ENCODE assay signal across 9 cellular contexts in the genomic region with DNA sequence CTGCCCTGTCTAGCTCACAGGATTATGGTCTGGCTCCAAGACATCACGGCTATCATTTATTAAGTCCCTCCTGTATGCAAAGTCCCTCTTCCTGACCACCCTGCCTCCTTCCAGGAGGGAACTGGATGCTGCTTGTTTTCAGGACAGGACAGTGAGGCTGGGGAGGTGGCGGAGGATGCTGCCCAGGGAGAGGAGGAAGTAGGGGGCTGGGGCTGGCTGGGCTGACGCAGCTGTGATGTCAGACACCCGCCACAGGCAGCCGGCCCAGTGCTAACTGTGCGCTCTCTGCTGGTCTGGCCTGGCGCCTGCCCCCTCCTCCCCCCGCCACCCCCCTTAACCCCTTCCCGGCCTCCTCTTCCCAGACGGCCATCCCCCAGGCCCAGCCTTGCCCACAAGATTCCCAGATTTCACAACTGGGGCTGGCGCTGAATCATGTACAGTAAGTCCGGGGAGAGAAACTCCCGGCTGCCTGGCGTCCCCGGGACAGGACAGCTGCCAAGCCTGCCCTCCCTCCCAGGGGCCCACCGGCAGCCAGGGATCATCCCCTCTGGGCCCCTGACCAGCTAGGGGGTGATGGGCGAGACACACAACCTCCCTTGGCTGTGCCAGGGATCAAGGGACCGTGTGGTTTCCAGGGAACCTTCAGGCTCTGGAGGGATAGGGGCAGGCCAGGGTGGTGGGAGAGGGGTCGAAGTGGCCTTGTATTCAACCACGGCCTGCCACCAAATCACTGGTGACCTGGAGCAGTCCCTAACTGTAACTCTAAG.
DNase-seq lines count a peak whose midpoint lies in the region; ATAC-seq and FAIRE-seq lines count a peak whose summit lies in the region.
"Had no signal": no experiment of that assay in that cellular context is flagged by ENCODE, and none has a peak within 500 bp of the region (broad histone marks: within the 10 kb centered on the region; RNA-seq: fewer than 3 reads in every experiment).

No MANE protein-coding gene starts in this region.

- peak overlapping the region; percentile 79 for H3K9ac ChIP-seq in GM23248

- H3K36me3 ChIP-seq in GM23248 (ENCODE audit: low read depth) (no peaks in the 10 kb centered on the region), SJCRH30 (no peaks in the 10 kb centered on the region), small intestine (ENCODE audit: control insufficient read depth in 2 of 2, insufficient read depth in 2 of 2, low read length in 2 of 2) (no peaks in the 10 kb centered on the region)

- WGBS in GM23248 (ENCODE audit: low coverage in 1 of 2, low lambda C conversion rate in 2 of 2, missing lambda C conversion rate in 2 of 2), 2 experiments, result 2 to 3% methylated on average over 13 to 20 of the region's 20 CpGs
- WGBS in small intestine, 3 donors, result 46 to 67% (median 56%) methylated on average over 14 to 20 of the region's 20 CpGs

- H3K27me3 Mint-ChIP-seq in activated naive CD4-positive, alpha-beta T cell treated with anti-CD3 and anti-CD28 coated beads, Interleukin-2, amount 10 ng/mL, durations not matched to agents 7 days and 5 days, result peaks cover 24% of the 10 kb centered on the region

- no peak overlapping the region for H3K4me3 Mint-ChIP-seq in activated naive CD4-positive, alpha-beta T cell treated with anti-CD3 and anti-CD28 coated beads, Interleukin-2, amount 10 ng/mL, durations not matched to agents 7 days and 5 days
- H3K4me3 Mint-ChIP-seq: neural crest cell had no signal

- no peaks in the 10 kb centered on the region for H3K4me1 Mint-ChIP-seq in activated naive CD4-positive, alpha-beta T cell treated with anti-CD3 and anti-CD28 coated beads, Interleukin-2, amount 10 ng/mL, durations not matched to agents 7 days and 5 days

- peaks cover 60% of the 10 kb centered on the region for H3K4me1 ChIP-seq in GM23248 (ENCODE audit: insufficient read depth)
- peaks cover 49% of the 10 kb centered on the region for H3K4me1 ChIP-seq in SJCRH30
- peaks cover 8 to 12% of the 10 kb centered on the region in 2 donors for H3K4me1 ChIP-seq in small intestine (ENCODE audit: control insufficient read depth in 2 of 2, insufficient read depth in 1 of 2, low read depth in 1 of 2, low read length in 1 of 2)

- H2AFZ ChIP-seq in GM23248, result peak overlapping the region; percentile 40; the same call in 1 of the 2 replicates

- H4K20me1 ChIP-seq in GM23248 (ENCODE audit: insufficient read depth), result no peaks in the 10 kb centered on the region

- H3K9me3 Mint-ChIP-seq in activated naive CD4-positive, alpha-beta T cell treated with anti-CD3 and anti-CD28 coated beads, Interleukin-2, amount 10 ng/mL, durations not matched to agents 7 days and 5 days, result no peaks in the 10 kb centered on the region
- H3K9me3 Mint-ChIP-seq: neural crest cell had no signal

- H3K27ac ChIP-seq in GM23248 (peak overlapping the region; percentile 92), SJCRH30 (peak overlapping the region; percentile 69), small intestine (ENCODE audit: low read depth in 1 of 2, low read length in 1 of 2) (peak overlapping the region in 1 of 2 donors; percentile 86)

- in situ Hi-C loops in GM23248 (cut with MboI), result no loop called here

- ATAC-seq in GM19035 (IDR thresholded peaks at IDR 0.05; ENCODE audit: unreplicated experiment), result no peak
- no peak for ATAC-seq in HG03097 (IDR thresholded peaks at IDR 0.05; ENCODE audit: low FRiP score, unreplicated experiment)

- H3F3A ChIP-seq in GM23248 (ENCODE audit: insufficient read depth), result peaks cover 46% of the 10 kb centered on the region

- H3K4me2 ChIP-seq in GM23248 (ENCODE audit: unreplicated experiment), result peak overlapping the region; percentile 59

- H3K27me3 ChIP-seq in GM23248 (replicated peaks; ENCODE audit: insufficient read depth) (no peaks in the 10 kb centered on the region), SJCRH30 (no peaks in the 10 kb centered on the region), small intestine (ENCODE audit: control insufficient read depth in 2 of 2, insufficient read depth in 2 of 2, low read length in 2 of 2) (no peaks in the 10 kb centered on the region)

- CTCF ChIA-PET in activated naive CD4-positive, alpha-beta T cell treated with anti-CD3 and anti-CD28 coated beads, Interleukin-2, amount 10 ng/mL, durations not matched to agents 7 days and 5 days (lab: Charles Lee), result no interaction called here

- H3K36me3 Mint-ChIP-seq in activated naive CD4-positive, alpha-beta T cell treated with anti-CD3 and anti-CD28 coated beads, Interleukin-2, amount 10 ng/mL, durations not matched to agents 7 days and 5 days, result no peaks in the 10 kb centered on the region

- H3K79me2 ChIP-seq in GM23248 (ENCODE audit: insufficient read depth), result no peaks in the 10 kb centered on the region

- H3K4me3 ChIP-seq in GM23248 (peak overlapping the region; percentile 27), SJCRH30 (peak overlapping the region; percentile 36), small intestine (ENCODE audit: low read depth in 1 of 2, low read length in 2 of 2) (no peak overlapping the region)

- FAIRE-seq in small intestine (lab: Jason Lieb, UNC), result no peak

- no peaks in the 10 kb centered on the region for H3K9me3 ChIP-seq in GM23248 (ENCODE audit: low read depth)
- H3K9me3 ChIP-seq in SJCRH30 (replicated peaks), result no peaks in the 10 kb centered on the region
- H3K9me3 ChIP-seq in small intestine (ENCODE audit: control insufficient read depth, low read depth), result no peaks in the 10 kb centered on the region

- peak; percentile 97 for DNase-seq in GM23248
- DNase-seq in SJCRH30, result peak; percentile 98
- DNase-seq in fibroblast of gingiva (ENCODE audit: low read depth), result peak; percentile 99
- DNase-seq in myocyte (ENCODE audit: low read depth), result peak; percentile 97
- DNase-seq in activated naive CD4-positive, alpha-beta T cell treated with anti-CD3 and anti-CD28 coated beads, Interleukin-2, amount 10 ng/mL, durations not matched to agents 7 days and 5 days, result no peak
- no peak for DNase-seq in small intestine

- H3K27ac Mint-ChIP-seq in activated naive CD4-positive, alpha-beta T cell treated with anti-CD3 and anti-CD28 coated beads, Interleukin-2, amount 10 ng/mL, durations not matched to agents 7 days and 5 days, result no peak overlapping the region

- H3K9me2 ChIP-seq in GM23248 (ENCODE audit: insufficient read depth), result no peaks in the 10 kb centered on the region

Comparison
In these comparisons a context has a peak if more than half of its experiments do, and no peak if none do; other contexts are left out.
1. DNase-seq: peak in GM23248 (single experiment), SJCRH30 (2 of 2), fibroblast of gingiva (single experiment) and myocyte (single experiment); none in activated naive CD4-positive, alpha-beta T cell treated with anti-CD3 and anti-CD28 coated beads, Interleukin-2, amount 10 ng/mL, durations not matched to agents 7 days and 5 days (single experiment) and small intestine (single experiment).
2. H3K4me3 ChIP-seq: peak in GM23248 (single experiment) and SJCRH30 (single experiment); none in small intestine (0 of 2).